Comparison of ENCODE assay signal across 8 cellular contexts in genomic region chr18:76686737-76687231, GRCh38.
DNase-seq lines count a peak whose midpoint lies in the region; ATAC-seq and TF ChIP-seq lines count a peak whose summit lies in the region.

No MANE protein-coding gene starts in this region.

- H3K4me1 ChIP-seq in HUES48 (ENCODE audit: control insufficient read depth, insufficient read depth, low read length), result peaks cover 10% of the 10 kb centered on the region
- H3K4me1 ChIP-seq in ascending aorta, result no peaks in the 10 kb centered on the region
- H3K4me1 ChIP-seq in right cardiac atrium (ENCODE audit: control insufficient read depth, insufficient read depth, low read length), result no peaks in the 10 kb centered on the region

- peak; percentile 52 to 65 (median 55) for TF ChIP-seq CTCF in ascending aorta (IDR thresholded peaks at IDR 0.05)

- H3K27me3 ChIP-seq in HUES48 (ENCODE audit: control insufficient read depth, insufficient read depth, low read length) (no peaks in the 10 kb centered on the region), ascending aorta (no peaks in the 10 kb centered on the region), right cardiac atrium (ENCODE audit: control insufficient read depth, insufficient read depth) (no peaks in the 10 kb centered on the region)

- H3K4me3 ChIP-seq in HUES48 (ENCODE audit: low read depth, low read length) (no peak overlapping the region), ascending aorta (no peak overlapping the region), right cardiac atrium (ENCODE audit: low read length) (no peak overlapping the region)

- H3K36me3 ChIP-seq in HUES48 (ENCODE audit: control insufficient read depth, insufficient read depth, low read length) (no peaks in the 10 kb centered on the region), ascending aorta (no peaks in the 10 kb centered on the region)

- WGBS in right cardiac atrium, result 14% methylated on average over 11 of the region's 11 CpGs

- intact Hi-C loops in ascending aorta (cut with DNase I), result loop anchor here (1.0 to 10.0 kb wide), 2 partner anchors 162 to 287 kb away; no protein-coding TSS in a partner anchor
- intact Hi-C loops in right cardiac atrium (cut with DNase I), result loop anchor here in 3 of 4 donors (5.0 to 10.0 kb wide), 2 partner anchors 282 to 289 kb away; no protein-coding TSS in a partner anchor
- intact Hi-C loops in sciatic nerve (cut with DNase I), result loop anchor here (10.0 kb wide), 1 partner anchor 292 kb away; no protein-coding TSS in a partner anchor

- H3K9ac ChIP-seq in HUES48 (ENCODE audit: low read depth, low read length), result no peak overlapping the region

- H3K9me3 ChIP-seq in HUES48 (ENCODE audit: control insufficient read depth, insufficient read depth, low read length), result no peaks in the 10 kb centered on the region
- no peaks in the 10 kb centered on the region for H3K9me3 ChIP-seq in ascending aorta
- no peaks in the 10 kb centered on the region for H3K9me3 ChIP-seq in right cardiac atrium (ENCODE audit: control insufficient read depth, low read length)

- peak; percentile 73 for DNase-seq in DMS 273 (lab: John Stamatoyannopoulos, UW; ENCODE audit: unreplicated experiment)
- DNase-seq in NOMO-1 treated with dmso at 0.1 percent for 144 hours (lab: John Stamatoyannopoulos, UW; ENCODE audit: unreplicated experiment), result peak; percentile 58
- peak in 1 of 2 donors; percentile 83 for DNase-seq in ascending aorta (ENCODE audit: low spot score in 2 of 2)
- peak; percentile 63 to 81 (median 78) for DNase-seq in right cardiac atrium
- peak; percentile 80 for DNase-seq in sciatic nerve (ENCODE audit: low spot score)
- DNase-seq in germinal center (ENCODE audit: low spot score), result no peak

- ATAC-seq in GM19372 (IDR thresholded peaks at IDR 0.05; ENCODE audit: low read depth, unreplicated experiment) (peak; percentile 62), right cardiac atrium (peak; percentile 77 to 87), sciatic nerve (peak; percentile 94)

- H3K27ac ChIP-seq in HUES48 (ENCODE audit: low read depth, low read length) (peak overlapping the region; percentile 92), ascending aorta (no peak overlapping the region), right cardiac atrium (ENCODE audit: low read length) (no peak overlapping the region)
